20 cellular contexts compared by ENCODE assay signal in the genomic region with DNA sequence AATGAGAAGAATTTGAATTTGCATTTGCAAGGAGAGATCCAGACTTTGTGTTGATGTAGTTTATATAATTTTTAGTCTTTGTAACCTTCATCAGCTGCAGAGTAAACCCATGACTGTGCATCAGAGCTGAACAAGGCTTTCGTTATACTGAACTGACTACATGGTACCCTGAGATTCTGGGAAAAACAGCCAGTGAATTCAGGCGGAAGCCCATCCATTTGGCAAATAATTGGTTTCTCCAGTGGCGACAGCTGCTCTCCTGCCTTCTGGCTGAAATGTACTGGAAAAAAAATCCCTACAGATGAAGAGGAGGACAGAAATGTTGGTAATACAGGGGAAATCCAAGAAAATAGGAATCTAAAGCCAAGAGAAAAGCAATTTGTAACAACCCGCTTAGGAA.
"Had no signal": no experiment of that assay in that cellular context is flagged by ENCODE, and none has a peak within 500 bp of the region (broad histone marks: within the 10 kb centered on the region; RNA-seq: fewer than 3 reads in every experiment).

No MANE protein-coding gene starts in this region.

- H3K36me3 ChIP-seq: colonic mucosa, heart right ventricle, right lobe of liver had no signal

- DNase-seq: activated CD4-positive, alpha-beta T cell treated with anti-CD3 and anti-CD28 coated beads, Interleukin-2, amount 50 U/mL, for 1 hour; activated CD4-positive, CD25-positive, alpha-beta regulatory T cell treated with anti-CD3 and anti-CD28 coated beads, Interleukin-2, amount 50 U/mL, for 72 hours; activated CD8-positive, alpha-beta memory T cell treated with anti-CD3 and anti-CD28 coated beads, Interleukin-2, amount 50 U/mL, for 4 hours; activated naive CD4-positive, alpha-beta T cell treated with anti-CD3 and anti-CD28 coated beads for 36 hours; activated naive CD8-positive, alpha-beta T cell treated with anti-CD3 and anti-CD28 coated beads, Interleukin-2, amount 50 U/mL, for 24 hours; activated T-cell treated with anti-CD3 and anti-CD28 coated beads, Interleukin-2, amount 50 U/mL, for 4 hours; colonic mucosa; heart right ventricle; left ventricle myocardium superior; mucosa of descending colon; naive B cell; psoas muscle; right lobe of liver; small intestine; stimulated activated CD4-positive, alpha-beta T cell treated with anti-CD3 and anti-CD28 coated beads, Interleukin-4, amount 100 ng/mL, for 24 hours; T-helper 2 cell had no signal

- H3K9me3 ChIP-seq: colonic mucosa, heart right ventricle, mucosa of descending colon, psoas muscle, right lobe of liver had no signal

- H3K4me3 Mint-ChIP-seq: activated naive CD4-positive, alpha-beta T cell treated with anti-CD3 and anti-CD28 coated beads for 36 hours; activated naive CD8-positive, alpha-beta T cell treated with anti-CD3 and anti-CD28 coated beads, Interleukin-2, amount 50 U/mL, for 24 hours; activated T-cell treated with anti-CD3 and anti-CD28 coated beads, Interleukin-2, amount 50 U/mL, for 4 hours; central memory CD8-positive, alpha-beta T cell; memory B cell; naive B cell; stimulated activated effector memory CD8-positive, alpha-beta T cell treated with anti-CD3 and anti-CD28 coated beads, Interleukin-12 subunit alpha, Interleukin-12 subunit beta, amount 100 ng/mL, for 72 hours had no signal

- H3K27ac Mint-ChIP-seq: activated naive CD4-positive, alpha-beta T cell treated with anti-CD3 and anti-CD28 coated beads for 36 hours; activated naive CD8-positive, alpha-beta T cell treated with anti-CD3 and anti-CD28 coated beads, Interleukin-2, amount 50 U/mL, for 24 hours; memory B cell; naive B cell; stimulated activated effector memory CD8-positive, alpha-beta T cell treated with anti-CD3 and anti-CD28 coated beads, Interleukin-12 subunit alpha, Interleukin-12 subunit beta, amount 100 ng/mL, for 72 hours had no signal

- H3K36me3 Mint-ChIP-seq: memory B cell; naive B cell; stimulated activated effector memory CD8-positive, alpha-beta T cell treated with anti-CD3 and anti-CD28 coated beads, Interleukin-12 subunit alpha, Interleukin-12 subunit beta, amount 100 ng/mL, for 72 hours had no signal

- H3K27me3 Mint-ChIP-seq: activated naive CD8-positive, alpha-beta T cell treated with anti-CD3 and anti-CD28 coated beads, Interleukin-2, amount 50 U/mL, for 24 hours; central memory CD8-positive, alpha-beta T cell; memory B cell; naive B cell had no signal

- H3K4me3 ChIP-seq: colonic mucosa, heart right ventricle, mucosa of descending colon, psoas muscle, right lobe of liver had no signal

- ATAC-seq: activated naive CD8-positive, alpha-beta T cell treated with anti-CD3 and anti-CD28 coated beads, Interleukin-2, amount 50 U/mL, for 24 hours; activated T-cell treated with anti-CD3 and anti-CD28 coated beads, Interleukin-2, amount 50 U/mL, for 4 hours; heart right ventricle; left ventricle myocardium superior; mucosa of descending colon; psoas muscle; right lobe of liver; stimulated activated effector memory CD8-positive, alpha-beta T cell treated with anti-CD3 and anti-CD28 coated beads, Interleukin-12 subunit alpha, Interleukin-12 subunit beta, amount 100 ng/mL, for 72 hours had no signal

- H3K27ac ChIP-seq: colonic mucosa, heart right ventricle, psoas muscle, right lobe of liver, VCaP had no signal

- H3K9me3 Mint-ChIP-seq: activated naive CD8-positive, alpha-beta T cell treated with anti-CD3 and anti-CD28 coated beads, Interleukin-2, amount 50 U/mL, for 24 hours; memory B cell had no signal

- H3K27me3 ChIP-seq: colonic mucosa, heart right ventricle, right lobe of liver had no signal

- H3K4me1 Mint-ChIP-seq: activated naive CD8-positive, alpha-beta T cell treated with anti-CD3 and anti-CD28 coated beads, Interleukin-2, amount 50 U/mL, for 24 hours; central memory CD8-positive, alpha-beta T cell; memory B cell; naive B cell; stimulated activated effector memory CD8-positive, alpha-beta T cell treated with anti-CD3 and anti-CD28 coated beads, Interleukin-12 subunit alpha, Interleukin-12 subunit beta, amount 100 ng/mL, for 72 hours had no signal

- H3K4me1 ChIP-seq: colonic mucosa, heart right ventricle, psoas muscle, right lobe of liver had no signal
